ENCODE assay signal across 8 cellular contexts in genomic region chr1:119711804-119712341, GRCh38. TPM values are rescaled to one million over a fixed set of nuclear protein-coding genes. Genes with fewer than 3 reads are reported as not detected.
DNase-seq lines count a peak whose midpoint lies in the region; ATAC-seq and TF ChIP-seq lines count a peak whose summit lies in the region.

TSS of gene PHGDH (plus strand) at chr1:119711934. CDS start at chr1:119712023, 89 bp downstream.

- H3K9me3 ChIP-seq in AG04450 (ENCODE audit: control insufficient read depth, insufficient read depth, low read length) (peaks cover 3% of the 10 kb centered on the region; the same call in 1 of the 2 replicates), stomach (no peaks in the 10 kb centered on the region)
- H3K9me3 ChIP-seq in naive thymus-derived CD4-positive, alpha-beta T cell (ENCODE audit: control insufficient read depth in 2 of 3, low read length in 3 of 3), result no peaks in the 10 kb centered on the region

- TF ChIP-seq CTCF in AG04450 (IDR thresholded peaks at IDR 0.05; ENCODE audit: low read depth, low read length) (no peak), stomach (IDR thresholded peaks at IDR 0.05) (no peak)

- 0 to 1% (median 0%) methylated on average over 27 of the region's 27 CpGs for WGBS in stomach, 5 donors

- H3K27me3 ChIP-seq in AG04450 (ENCODE audit: control insufficient read depth, insufficient read depth, low read length) (peaks cover 14% of the 10 kb centered on the region), stomach (peaks cover 0 to 16% (median 0%) of the 10 kb centered on the region in 3 donors)
- no peaks in the 10 kb centered on the region for H3K27me3 ChIP-seq in naive thymus-derived CD4-positive, alpha-beta T cell (ENCODE audit: control insufficient read depth in 2 of 2, insufficient read depth in 2 of 2, low read length in 2 of 2)

- H3K4me3 ChIP-seq in AG04450 (ENCODE audit: low read depth, low read length) (peak within 1 kb of the TSS; percentile 99), stomach (peak within 1 kb of the TSS; percentile 58 to 76 (median 68))
- peak within 1 kb of the TSS; percentile 84 for H3K4me3 ChIP-seq in naive thymus-derived CD4-positive, alpha-beta T cell (ENCODE audit: low read length)

- intact Hi-C loops in naive thymus-derived CD4-positive, alpha-beta T cell (cut with micrococcal nuclease), result loop anchor here (5.0 to 10.0 kb wide), 2 partner anchors 40 to 1803 kb away; no protein-coding TSS in a partner anchor
- intact Hi-C loops in stomach (cut with DNase I; ENCODE audit: low total_unique reads), result no loop called here

- DNase-seq in AG04450 (ENCODE audit: low read depth, low spot score), result peak; percentile 74
- DNase-seq in NCI-H69 (lab: John Stamatoyannopoulos, UW), result peak; percentile 88
- DNase-seq in activated T-cell treated with anti-CD3 and anti-CD28 coated beads for 4 hours, result peak; percentile 12
- peak; percentile 85 for DNase-seq in fibroblast of gingiva (ENCODE audit: low read depth)
- peak in 8 of 9 donors; percentile 12 to 54 (median 37) for DNase-seq in naive thymus-derived CD4-positive, alpha-beta T cell
- peak; percentile 75 for DNase-seq in stomach

- TF ChIP-seq POLR2A in GM18526 (IDR thresholded peaks at IDR 0.05; ENCODE audit: extremely low read depth, insufficient read length) (peak; percentile 57), stomach (IDR thresholded peaks at IDR 0.05) (peak in 1 of 4 donors; percentile 9)

- CTCF ChIA-PET in AG04450 (lab: Charles Lee), result interaction anchor here (0.6 to 4.3 kb wide), 5 partner anchors 32 to 161 kb away, joined by 3 to 29 read pairs (median 6); no protein-coding TSS in a partner anchor
- CTCF ChIA-PET in naive thymus-derived CD4-positive, alpha-beta T cell (lab: Charles Lee), result no interaction called here

- ATAC-seq in HG03460 (IDR thresholded peaks at IDR 0.05; ENCODE audit: unreplicated experiment), result peak; percentile 61
- peak; percentile 83 for ATAC-seq in naive thymus-derived CD4-positive, alpha-beta T cell

- H3K9me3 Mint-ChIP-seq in naive thymus-derived CD4-positive, alpha-beta T cell, result peaks cover 0 to 2% (median 0%) of the 10 kb centered on the region in 11 donors

- H3K4me3 Mint-ChIP-seq in naive thymus-derived CD4-positive, alpha-beta T cell, result peak within 1 kb of the TSS; percentile 90 to 97 (median 93)

- peaks cover 0 to 39% (median 15%) of the 10 kb centered on the region in 5 donors for H3K27me3 Mint-ChIP-seq in naive thymus-derived CD4-positive, alpha-beta T cell

- H3K36me3 ChIP-seq in naive thymus-derived CD4-positive, alpha-beta T cell (ENCODE audit: control insufficient read depth in 2 of 3, insufficient read depth in 3 of 3, low read length in 3 of 3), result peaks cover 0 to 3% (median 0%) of the 10 kb centered on the region in 3 experiments
- no peaks in the 10 kb centered on the region for H3K36me3 ChIP-seq in stomach

- peak within 1 kb of the TSS; percentile 1 to 89 (median 36) for H3K27ac Mint-ChIP-seq in naive thymus-derived CD4-positive, alpha-beta T cell

- H3K36me3 Mint-ChIP-seq in naive thymus-derived CD4-positive, alpha-beta T cell, result peaks cover 0 to 12% (median 0%) of the 10 kb centered on the region in 5 donors

- peak within 1 kb of the TSS; percentile 88 for H3K27ac ChIP-seq in AG04450 (ENCODE audit: low read depth, low read length)
- no peak within 1 kb of the TSS for H3K27ac ChIP-seq in naive thymus-derived CD4-positive, alpha-beta T cell (ENCODE audit: low read depth, low read length)
- H3K27ac ChIP-seq in stomach, result peak within 1 kb of the TSS; percentile 54 to 87 (median 83)

- no peak for TF ChIP-seq EP300 in stomach (IDR thresholded peaks at IDR 0.05)

- H3K4me1 Mint-ChIP-seq in naive thymus-derived CD4-positive, alpha-beta T cell, result peaks cover 15 to 43% (median 26%) of the 10 kb centered on the region in 7 donors

- no peaks in the 10 kb centered on the region for H3K4me1 ChIP-seq in naive thymus-derived CD4-positive, alpha-beta T cell (ENCODE audit: control insufficient read depth in 2 of 2, insufficient read depth in 2 of 2, low read length in 2 of 2)
- H3K4me1 ChIP-seq in stomach, result peaks cover 15 to 42% (median 29%) of the 10 kb centered on the region in 4 donors

- POLR2A ChIA-PET in AG04450 (lab: Yijun Ruan, JAX), result interaction anchor here (0.6 to 1.5 kb wide), 5 partner anchors 28 to 1858 kb away, joined by 3 to 11 read pairs (median 4); partner anchors contain the start of gene ZNF697
- POLR2A ChIA-PET in naive thymus-derived CD4-positive, alpha-beta T cell (lab: Charles Lee), result interaction anchor here (1.0 kb wide), 1 partner anchor 571 kb away, joined by 5 read pairs; the partner anchor contains the start of gene WARS2

RNA-seq across cellular contexts. Expression of gene PHGDH, which starts in this region (rescaled TPM):
- polyA plus RNA-seq in AG04450 (2011; rRNA removed) (108 and 174 TPM in 2 replicates), stomach (10 to 100 TPM; 27.8 to 45.8 (median 29.5) TPM)
- 152 and 198 TPM in 2 replicates for polyA minus RNA-seq in AG04450 (2011; rRNA and poly(A)+ RNA removed)
- total RNA-seq in naive thymus-derived CD4-positive, alpha-beta T cell, result 10 to 100 TPM in 3 of 5 experiments, 1 to 10 TPM in 2; 6.9 to 79.5 (median 13.3) TPM
- polyA plus RNA-seq in naive thymus-derived CD4-positive, alpha-beta T cell, result 10 to 100 TPM; 20.4 to 25.7 TPM
- 10 to 100 TPM in 4 of 5 donors, 1 to 10 TPM in 1; 2.3 to 33.0 (median 21.3) TPM for total RNA-seq in stomach

Comparison
In these comparisons a context has a peak if more than half of its experiments do, and no peak if none do; other contexts are left out.
1. DNase-seq: peak in every context shown above with its lines; median percentile 88 in NCI-H69; 85 in fibroblast of gingiva; 75 in stomach; 74 in AG04450; 37 in naive thymus-derived CD4-positive, alpha-beta T cell; 12 in activated T-cell treated with anti-CD3 and anti-CD28 coated beads for 4 hours.